ENCODE assay signal across 16 cellular contexts in genomic region chr2:61995515-61995914, GRCh38.
DNase-seq lines count a peak whose midpoint lies in the region; ATAC-seq and TF ChIP-seq lines count a peak whose summit lies in the region.
"Had no signal": no experiment of that assay in that cellular context is flagged by ENCODE, and none has a peak within 500 bp of the region (broad histone marks: within the 10 kb centered on the region; RNA-seq: fewer than 3 reads in every experiment).

No MANE protein-coding gene starts in this region.

- no peak overlapping the region for H2AFZ ChIP-seq in OCI-LY3 (ENCODE audit: low read depth, low read length)

- H3K9me3 ChIP-seq in OCI-LY3 (ENCODE audit: insufficient read depth, low read length): no peaks in the 10 kb centered on the region
- H3K9me3 ChIP-seq in CD4-positive, alpha-beta memory T cell (ENCODE audit: control insufficient read depth in 1 of 2, low read length in 2 of 2): no peaks in the 10 kb centered on the region
- H3K9me3 ChIP-seq: left lung had no signal

- H3K9ac ChIP-seq in OCI-LY3 (ENCODE audit: low read length): no peak overlapping the region; the same call in 1 of the 2 replicates

- no peaks in the 10 kb centered on the region for H3K36me3 Mint-ChIP-seq in CD4-positive, alpha-beta memory T cell
- H3K36me3 Mint-ChIP-seq: activated naive CD4-positive, alpha-beta T cell treated with anti-CD3 and anti-CD28 coated beads, Interleukin-2, amount 50 U/mL, for 24 hours had no signal

- no peaks in the 10 kb centered on the region for H4K20me1 ChIP-seq in OCI-LY3 (ENCODE audit: insufficient read depth, low read length)

- H3K9me3 Mint-ChIP-seq in CD4-positive, alpha-beta memory T cell: no peaks in the 10 kb centered on the region
- H3K9me3 Mint-ChIP-seq: activated CD4-positive, alpha-beta memory T cell treated with anti-CD3 and anti-CD28 coated beads, Interleukin-2, amount 10 ng/mL, durations not matched to agents 7 days and 5 days; activated naive CD4-positive, alpha-beta T cell treated with anti-CD3 and anti-CD28 coated beads, Interleukin-2, amount 50 U/mL, for 24 hours; neural crest cell had no signal

- no peak for DNase-seq in stimulated activated naive CD4-positive, alpha-beta T cell treated with Interleukin-2 at 50 U/mL for 16 hours (lab: John Stamatoyannopoulos, UW)
- no peak for DNase-seq in anterior cingulate cortex (lab: John Stamatoyannopoulos, UW)
- no peak for DNase-seq in CD4-positive, alpha-beta memory T cell
- DNase-seq in activated CD4-positive, CD25-positive, alpha-beta regulatory T cell treated with anti-CD3 and anti-CD28 coated beads, Interleukin-2, amount 50 U/mL, for 72 hours: no peak
- DNase-seq: activated CD4-positive, alpha-beta memory T cell treated with anti-CD3 and anti-CD28 coated beads, Interleukin-2, amount 10 ng/mL, durations not matched to agents 7 days and 5 days; EL; left lung; NCI-H1417 had no signal

- no peak for TF ChIP-seq CTCF in OCI-LY3 (IDR thresholded peaks at IDR 0.05; ENCODE audit: low read depth, low read length)

- no peaks in the 10 kb centered on the region for H3K36me3 ChIP-seq in OCI-LY3 (replicated peaks; ENCODE audit: low read depth, low read length)
- no peaks in the 10 kb centered on the region for H3K36me3 ChIP-seq in CD4-positive, alpha-beta memory T cell (ENCODE audit: insufficient read depth, low read length)
- H3K36me3 ChIP-seq: left lung had no signal

- H3K27ac Mint-ChIP-seq in CD4-positive, alpha-beta memory T cell: no peak overlapping the region
- H3K27ac Mint-ChIP-seq: activated CD4-positive, alpha-beta memory T cell treated with anti-CD3 and anti-CD28 coated beads, Interleukin-2, amount 10 ng/mL, durations not matched to agents 7 days and 5 days; activated naive CD4-positive, alpha-beta T cell treated with anti-CD3 and anti-CD28 coated beads, Interleukin-2, amount 50 U/mL, for 24 hours had no signal

- POLR2A ChIA-PET in CD4-positive, alpha-beta memory T cell (lab: Charles Lee; ENCODE audit: partially characterized antibody): no interaction called here

- H3K4me3 ChIP-seq in OCI-LY3 (ENCODE audit: low read length): no peak overlapping the region
- no peak overlapping the region for H3K4me3 ChIP-seq in CD4-positive, alpha-beta memory T cell (ENCODE audit: low read length in 2 of 2)
- H3K4me3 ChIP-seq: coronary artery, left lung, skin epidermis had no signal

- ATAC-seq in GM18498 (IDR thresholded peaks at IDR 0.05; ENCODE audit: unreplicated experiment) (peak; percentile 81), GM21381 (IDR thresholded peaks at IDR 0.05; ENCODE audit: unreplicated experiment) (peak; percentile 72), HG03025 (IDR thresholded peaks at IDR 0.05; ENCODE audit: low FRiP score, unreplicated experiment) (peak; percentile 80)
- ATAC-seq: left lung had no signal

- H3K4me2 ChIP-seq in OCI-LY3 (ENCODE audit: low read length): peak overlapping the region; percentile 1; the same call in 1 of the 2 replicates

- H3K4me1 Mint-ChIP-seq in CD4-positive, alpha-beta memory T cell: peaks cover 0 to 6% (median 3%) of the 10 kb centered on the region in 4 donors
- H3K4me1 Mint-ChIP-seq: activated CD4-positive, alpha-beta memory T cell treated with anti-CD3 and anti-CD28 coated beads, Interleukin-2, amount 10 ng/mL, durations not matched to agents 7 days and 5 days had no signal

- H3K4me3 Mint-ChIP-seq in CD4-positive, alpha-beta memory T cell: no peak overlapping the region
- H3K4me3 Mint-ChIP-seq: activated CD4-positive, alpha-beta memory T cell treated with anti-CD3 and anti-CD28 coated beads, Interleukin-2, amount 10 ng/mL, durations not matched to agents 7 days and 5 days; activated naive CD4-positive, alpha-beta T cell treated with anti-CD3 and anti-CD28 coated beads, Interleukin-2, amount 50 U/mL, for 24 hours; neural crest cell had no signal

- no peak overlapping the region for H3K27ac ChIP-seq in OCI-LY3 (ENCODE audit: low read length)
- H3K27ac ChIP-seq in CD4-positive, alpha-beta memory T cell (ENCODE audit: low read depth, low read length): no peak overlapping the region
- H3K27ac ChIP-seq: coronary artery, left lung, skin epidermis had no signal

- no peaks in the 10 kb centered on the region for H3K27me3 ChIP-seq in OCI-LY3 (ENCODE audit: low read depth, low read length)
- no peaks in the 10 kb centered on the region for H3K27me3 ChIP-seq in CD4-positive, alpha-beta memory T cell (ENCODE audit: insufficient read depth, low read length)
- H3K27me3 ChIP-seq: left lung had no signal

- intact Hi-C loops in CD4-positive, alpha-beta memory T cell (cut with micrococcal nuclease): no loop called here

- CTCF ChIA-PET in CD4-positive, alpha-beta memory T cell (lab: Charles Lee; ENCODE audit: partially characterized antibody): interaction anchor here (0.9 to 1.1 kb wide), 2 partner anchors 415 to 418 kb away, joined by 3 to 4 read pairs; no protein-coding TSS in a partner anchor

- peaks cover 23% of the 10 kb centered on the region for H3K4me1 ChIP-seq in OCI-LY3 (ENCODE audit: low read length)
- H3K4me1 ChIP-seq in CD4-positive, alpha-beta memory T cell (ENCODE audit: insufficient read depth, low read length): no peaks in the 10 kb centered on the region

- H3K27me3 Mint-ChIP-seq in CD4-positive, alpha-beta memory T cell: no peaks in the 10 kb centered on the region
- H3K27me3 Mint-ChIP-seq: activated CD4-positive, alpha-beta memory T cell treated with anti-CD3 and anti-CD28 coated beads, Interleukin-2, amount 10 ng/mL, durations not matched to agents 7 days and 5 days; activated naive CD4-positive, alpha-beta T cell treated with anti-CD3 and anti-CD28 coated beads, Interleukin-2, amount 50 U/mL, for 24 hours had no signal

- H3K79me2 ChIP-seq in OCI-LY3 (ENCODE audit: low read length): no peaks in the 10 kb centered on the region
